In genomic region chr22:39151329-39151975, GRCh38 we compare ENCODE assay signal across 8 cellular contexts. TPM values are rescaled to one million over a fixed set of nuclear protein-coding genes. Genes with fewer than 3 reads are reported as not detected.
DNase-seq lines count a peak whose midpoint lies in the region; ATAC-seq and TF ChIP-seq lines count a peak whose summit lies in the region.

No MANE protein-coding gene starts in this region.

- H3K9ac ChIP-seq in HUES64 (ENCODE audit: low read depth, low read length) (no peak overlapping the region), colonic mucosa (ENCODE audit: low read depth in 2 of 2, low read length in 2 of 2) (peak overlapping the region; percentile 76 to 91)

- peak overlapping the region; percentile 27 to 94 (median 87) for H3K27ac Mint-ChIP-seq in naive thymus-derived CD4-positive, alpha-beta T cell

- peaks cover 25% of the 10 kb centered on the region for H3K27me3 ChIP-seq in A673 (replicated peaks; ENCODE audit: insufficient read depth, low read depth, low read length, poor library complexity)
- peaks cover 38% of the 10 kb centered on the region for H3K27me3 ChIP-seq in HUES64 (ENCODE audit: insufficient read depth, low read length)
- peaks cover 18% of the 10 kb centered on the region for H3K27me3 ChIP-seq in colonic mucosa
- no peaks in the 10 kb centered on the region for H3K27me3 ChIP-seq in naive thymus-derived CD4-positive, alpha-beta T cell (ENCODE audit: control insufficient read depth in 2 of 2, insufficient read depth in 2 of 2, low read length in 2 of 2)

- CTCF ChIA-PET in A673 (lab: Charles Lee): no interaction called here
- CTCF ChIA-PET in naive thymus-derived CD4-positive, alpha-beta T cell (lab: Charles Lee): interaction anchor here (0.6 to 1.9 kb wide), 3 partner anchors 159 to 279 kb away, joined by 3 to 5 read pairs (median 4); partner anchors contain the start of genes CBX6 and RPL3

- H3K9me3 ChIP-seq in A673 (ENCODE audit: low read depth, low read length, poor library complexity, severe bottlenecking): no peaks in the 10 kb centered on the region
- no peaks in the 10 kb centered on the region for H3K9me3 ChIP-seq in HUES64 (ENCODE audit: insufficient read depth, low read depth, low read length)
- H3K9me3 ChIP-seq in colonic mucosa: no peaks in the 10 kb centered on the region
- no peaks in the 10 kb centered on the region for H3K9me3 ChIP-seq in naive thymus-derived CD4-positive, alpha-beta T cell (ENCODE audit: control insufficient read depth in 2 of 3, low read length in 3 of 3)

- no peaks in the 10 kb centered on the region for H3K36me3 ChIP-seq in A673 (ENCODE audit: insufficient read depth, low read length, poor library complexity, severe bottlenecking)
- no peaks in the 10 kb centered on the region for H3K36me3 ChIP-seq in HUES64 (ENCODE audit: insufficient read depth, low read length)
- no peaks in the 10 kb centered on the region for H3K36me3 ChIP-seq in colonic mucosa
- H3K36me3 ChIP-seq in naive thymus-derived CD4-positive, alpha-beta T cell (ENCODE audit: control insufficient read depth in 2 of 3, insufficient read depth in 3 of 3, low read length in 3 of 3): peaks cover 0 to 27% (median 0%) of the 10 kb centered on the region in 3 experiments

- H3K4me3 Mint-ChIP-seq in naive thymus-derived CD4-positive, alpha-beta T cell: peak overlapping the region; percentile 73 to 99 (median 84)

- BruUV-seq in A673 (replicated peaks; lab: Mats Ljungman, UMichigan): no TSS peak

- H3K9me3 Mint-ChIP-seq in naive thymus-derived CD4-positive, alpha-beta T cell: no peaks in the 10 kb centered on the region

- peaks cover 0 to 32% (median 0%) of the 10 kb centered on the region in 5 donors for H3K27me3 Mint-ChIP-seq in naive thymus-derived CD4-positive, alpha-beta T cell

- TF ChIP-seq CTCF in A673 (conservative IDR thresholded peaks at IDR 0.05; ENCODE audit: low read depth, low read length) (no peak), colonic mucosa (IDR thresholded peaks at IDR 0.05) (no peak)

- H3K4me1 ChIP-seq in A673 (ENCODE audit: insufficient read depth, low read length, poor library complexity, severe bottlenecking) (peaks cover 22% of the 10 kb centered on the region), HUES64 (ENCODE audit: insufficient read depth, low read length) (no peaks in the 10 kb centered on the region), colonic mucosa (no peaks in the 10 kb centered on the region)
- peaks cover 41 to 52% of the 10 kb centered on the region in 2 donors for H3K4me1 ChIP-seq in naive thymus-derived CD4-positive, alpha-beta T cell (ENCODE audit: control insufficient read depth in 2 of 2, insufficient read depth in 2 of 2, low read length in 2 of 2)

- peak overlapping the region; percentile 54 for H3K4me3 ChIP-seq in A673 (ENCODE audit: low read depth, low read length, poor library complexity, severe bottlenecking)
- H3K4me3 ChIP-seq in HUES64 (ENCODE audit: low read length): peak overlapping the region; percentile 65; the same call in 1 of the 2 replicates
- peak overlapping the region; percentile 65 for H3K4me3 ChIP-seq in colonic mucosa
- peak overlapping the region; percentile 72 for H3K4me3 ChIP-seq in naive thymus-derived CD4-positive, alpha-beta T cell (ENCODE audit: low read length)

- peaks cover 0 to 9% (median 0%) of the 10 kb centered on the region in 5 donors for H3K36me3 Mint-ChIP-seq in naive thymus-derived CD4-positive, alpha-beta T cell

- 75% methylated on average over 15 of the region's 16 CpGs for WGBS in HUES64

- H3K27ac ChIP-seq in A673 (ENCODE audit: low read depth, low read length, poor library complexity, severe bottlenecking) (no peak overlapping the region), HUES64 (ENCODE audit: low read depth, low read length) (no peak overlapping the region), colonic mucosa (peak overlapping the region; percentile 69)
- H3K27ac ChIP-seq in naive thymus-derived CD4-positive, alpha-beta T cell (ENCODE audit: low read depth, low read length): peak overlapping the region; percentile 89

- DNase-seq in A673 (ENCODE audit: low spot score): no peak
- no peak for DNase-seq in colonic mucosa
- no peak for DNase-seq in naive thymus-derived CD4-positive, alpha-beta T cell
- DNase-seq in left colon: no peak
- no peak for DNase-seq in NCI-H526 treated with DMSO at 0.1 percent for 48 hours (lab: John Stamatoyannopoulos, UW)

- ATAC-seq in naive thymus-derived CD4-positive, alpha-beta T cell: no peak
- no peak for ATAC-seq in HG03039 (IDR thresholded peaks at IDR 0.05; ENCODE audit: unreplicated experiment)
- no peak for ATAC-seq in left colon
- no peak for ATAC-seq in HG03521 (IDR thresholded peaks at IDR 0.05; ENCODE audit: unreplicated experiment)

- intact Hi-C loops in A673 (cut with micrococcal nuclease; ENCODE audit: unreplicated experiment): no loop called here
- intact Hi-C loops in colonic mucosa (cut with DNase I): loop anchor here (5.0 kb wide), 1 partner anchor 166 kb away; the partner anchor contains the start of gene RPL3
- intact Hi-C loops in naive thymus-derived CD4-positive, alpha-beta T cell (cut with micrococcal nuclease): loop anchor here (5.0 to 10.0 kb wide), 4 partner anchors 381 to 891 kb away; partner anchors contain the start of genes GTPBP1 (in 1 of the 2), JOSD1 (in 1 of the 2) and RPS19BP1 (in 1 of the 2)
- intact Hi-C loops in left colon (cut with DNase I, micrococcal nuclease): no loop called here

- POLR2A ChIA-PET in A673 (lab: Charles Lee; ENCODE audit: low non-redundant PET): interaction anchor here (0.6 to 0.9 kb wide), 2 partner anchors 16 to 166 kb away, joined by 3 read pairs; no protein-coding TSS in a partner anchor
- POLR2A ChIA-PET in naive thymus-derived CD4-positive, alpha-beta T cell (lab: Charles Lee): interaction anchor here (0.6 to 3.8 kb wide), 13 partner anchors 9 to 1178 kb away, joined by 3 to 18 read pairs (median 6); partner anchors contain the start of genes ATF4 and PDGFB

- H3K4me1 Mint-ChIP-seq in naive thymus-derived CD4-positive, alpha-beta T cell: peaks cover 11 to 51% (median 39%) of the 10 kb centered on the region in 7 donors

RNA-seq across cellular contexts. Expression of gene CBX7, which starts 1.0 kb away (rescaled TPM):
- total RNA-seq in A673 (2021): 2.8 and 3.8 TPM in 2 replicates
- polyA plus RNA-seq in HUES64 (2013, experiment 1 of 2): 2.9 TPM
- 3.7 TPM for polyA plus RNA-seq in HUES64 (2013, experiment 2 of 2)
- total RNA-seq in colonic mucosa: 10 to 100 TPM; 15.0 to 21.1 TPM
- 100 to 1,000 TPM in 2 of 5 experiments, 10 to 100 TPM in 3; 14.2 to 164 (median 76.9) TPM for total RNA-seq in naive thymus-derived CD4-positive, alpha-beta T cell
- 10 to 100 TPM; 24.1 to 32.7 TPM for polyA plus RNA-seq in naive thymus-derived CD4-positive, alpha-beta T cell
- 10 to 100 TPM; 18.6 to 33.4 TPM for total RNA-seq in left colon

RNA-seq across cellular contexts. Expression of gene APOBEC3H, which starts 54.4 kb away (rescaled TPM):
- total RNA-seq in A673 (2021): not detected in 2 replicates
- 0.35 TPM for polyA plus RNA-seq in HUES64 (2013, experiment 1 of 2)
- polyA plus RNA-seq in HUES64 (2013, experiment 2 of 2): not detected
- under 1 TPM in 1 of 2 donors, not detected in 1; 0.45 TPM for total RNA-seq in colonic mucosa
- 10 to 100 TPM in 1 of 5 experiments, 1 to 10 TPM in 1, under 1 TPM in 2, not detected in 1; 0.29 to 31.3 (median 1.5) TPM for total RNA-seq in naive thymus-derived CD4-positive, alpha-beta T cell
- polyA plus RNA-seq in naive thymus-derived CD4-positive, alpha-beta T cell: not detected
- total RNA-seq in left colon: not detected

Comparison
In these comparisons a context has a peak if more than half of its experiments do, and no peak if none do; other contexts are left out.
1. H3K27ac ChIP-seq: peak in colonic mucosa (single experiment) and naive thymus-derived CD4-positive, alpha-beta T cell (single experiment); none in A673 (single experiment) and HUES64 (single experiment).
2. intact Hi-C loops: an anchor here in colonic mucosa (5.0 kb wide) and naive thymus-derived CD4-positive, alpha-beta T cell (5.0 to 10.0 kb wide); none called in A673 and left colon.
3. Peak in every context shown above with its lines, with median percentiles within 50 percentile points of each other: H3K4me3 ChIP-seq.